In the genomic region with DNA sequence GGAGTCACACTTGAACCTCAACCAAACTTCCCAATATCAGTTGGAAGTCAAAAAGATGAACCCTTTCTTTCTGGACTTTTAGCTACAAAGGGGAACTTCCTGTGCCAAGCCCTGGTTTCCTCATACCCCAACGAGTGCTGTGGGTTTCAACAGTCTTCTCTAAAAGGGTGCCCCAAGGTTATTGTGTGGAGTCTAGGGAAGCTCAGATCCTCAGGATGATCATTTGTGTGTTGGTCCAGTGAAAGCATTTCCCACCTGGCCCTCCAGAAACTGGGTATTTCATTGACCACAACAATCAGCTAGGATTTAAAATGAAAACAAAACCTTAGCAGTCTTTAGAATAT, we compare ENCODE assay signal across 10 cellular contexts. TPM values are rescaled to one million over a fixed set of nuclear protein-coding genes. Genes with fewer than 3 reads are reported as not detected.
DNase-seq lines count a peak whose midpoint lies in the region; ATAC-seq and TF ChIP-seq lines count a peak whose summit lies in the region.
"Had no signal": no experiment of that assay in that cellular context is flagged by ENCODE, and none has a peak within 500 bp of the region (broad histone marks: within the 10 kb centered on the region; RNA-seq: fewer than 3 reads in every experiment).

No MANE protein-coding gene starts in this region.

- peaks cover 28% of the 10 kb centered on the region for H3K36me3 Mint-ChIP-seq in activated CD8-positive, alpha-beta memory T cell treated with anti-CD3 and anti-CD28 coated beads, Interleukin-2, amount 10 ng/mL, durations not matched to agents 7 days and 5 days

- H3K4me3 Mint-ChIP-seq in activated CD8-positive, alpha-beta memory T cell treated with anti-CD3 and anti-CD28 coated beads, Interleukin-2, amount 10 ng/mL, durations not matched to agents 7 days and 5 days: no peak overlapping the region

- 0% methylated on average over 1 of the region's 1 CpG for WGBS in thymus

- no peak for ATAC-seq in activated CD8-positive, alpha-beta memory T cell treated with anti-CD3 and anti-CD28 coated beads, Interleukin-2, amount 10 ng/mL, durations not matched to agents 7 days and 5 days
- ATAC-seq in left lung (peak; percentile 28), HG03025 (IDR thresholded peaks at IDR 0.05; ENCODE audit: low FRiP score, unreplicated experiment) (no peak)

- no peak for DNase-seq in activated CD8-positive, alpha-beta memory T cell treated with anti-CD3 and anti-CD28 coated beads, Interleukin-2, amount 10 ng/mL, durations not matched to agents 7 days and 5 days
- DNase-seq in activated CD8-positive, alpha-beta memory T cell treated with anti-CD3 and anti-CD28 coated beads, Interleukin-2, amount 50 U/mL, for 4 hours: no peak
- DNase-seq in SKM-1 (lab: John Stamatoyannopoulos, UW; ENCODE audit: unreplicated experiment) (peak; percentile 16), left lung (no peak), D341Med (ENCODE audit: low spot score) (no peak), posterior vena cava (ENCODE audit: low spot score) (no peak)
- DNase-seq: activated effector memory CD4-positive, alpha-beta T cell treated with Interleukin-2 at 50 U/mL for 16 hours had no signal

- H3K27ac ChIP-seq in left lung: peak overlapping the region in 1 of 2 donors; percentile 80
- H3K27ac ChIP-seq in thymus (ENCODE audit: low read depth): peak overlapping the region; percentile 81

- CTCF ChIA-PET in activated CD8-positive, alpha-beta memory T cell treated with anti-CD3 and anti-CD28 coated beads, Interleukin-2, amount 10 ng/mL, durations not matched to agents 7 days and 5 days (lab: Charles Lee): interaction anchor here (0.9 to 3.9 kb wide), 5 partner anchors 9 to 179 kb away, joined by 3 to 28 read pairs (median 9); no protein-coding TSS in a partner anchor

- H3K36me3 ChIP-seq in left lung (peaks cover 0 to 77% of the 10 kb centered on the region in 2 donors), thymus (ENCODE audit: control insufficient read depth, insufficient read depth) (peaks cover 13% of the 10 kb centered on the region)

- H3K4me1 Mint-ChIP-seq in activated CD8-positive, alpha-beta memory T cell treated with anti-CD3 and anti-CD28 coated beads, Interleukin-2, amount 10 ng/mL, durations not matched to agents 7 days and 5 days: peaks cover 40% of the 10 kb centered on the region

- peak overlapping the region; percentile 88 for H3K27ac Mint-ChIP-seq in activated CD8-positive, alpha-beta memory T cell treated with anti-CD3 and anti-CD28 coated beads, Interleukin-2, amount 10 ng/mL, durations not matched to agents 7 days and 5 days

- H3K27me3 ChIP-seq in left lung: no peaks in the 10 kb centered on the region
- no peaks in the 10 kb centered on the region for H3K27me3 ChIP-seq in thymus (ENCODE audit: control insufficient read depth, insufficient read depth)

- no peak overlapping the region for H3K4me3 ChIP-seq in left lung
- H3K4me3 ChIP-seq in thymus (ENCODE audit: low read length): no peak overlapping the region
- H3K4me3 ChIP-seq: GM12878 had no signal

- intact Hi-C loops in left lung (cut with DNase I) (no loop called here), posterior vena cava (cut with DNase I) (loop anchor here in 1 of 2 donors (10.0 kb wide), 1 partner anchor 125 kb away; no protein-coding TSS in a partner anchor)

- TF ChIP-seq CTCF in left lung (IDR thresholded peaks at IDR 0.05): no peak

- H3K9me3 ChIP-seq in left lung (no peaks in the 10 kb centered on the region), thymus (ENCODE audit: control insufficient read depth) (no peaks in the 10 kb centered on the region)

- no peaks in the 10 kb centered on the region for H3K27me3 Mint-ChIP-seq in activated CD8-positive, alpha-beta memory T cell treated with anti-CD3 and anti-CD28 coated beads, Interleukin-2, amount 10 ng/mL, durations not matched to agents 7 days and 5 days

- no peaks in the 10 kb centered on the region for H3K9me3 Mint-ChIP-seq in activated CD8-positive, alpha-beta memory T cell treated with anti-CD3 and anti-CD28 coated beads, Interleukin-2, amount 10 ng/mL, durations not matched to agents 7 days and 5 days (ENCODE audit: low read depth)

- H3K4me1 ChIP-seq in left lung (peaks cover 2 to 44% of the 10 kb centered on the region in 2 donors), thymus (ENCODE audit: control insufficient read depth, insufficient read depth, low read length) (peaks cover 33% of the 10 kb centered on the region)

RNA-seq across cellular contexts. Expression of a gene that starts 29.4 kb away (rescaled TPM):
- total RNA-seq in activated CD8-positive, alpha-beta memory T cell treated with anti-CD3 and anti-CD28 coated beads, Interleukin-2, amount 10 ng/mL, durations not matched to agents 7 days and 5 days: 10 to 100 TPM; 52.6 to 64.8 TPM
- total RNA-seq in left lung (10 to 100 TPM; 57.1 to 75.1 TPM), posterior vena cava (10 to 100 TPM; 18.3 to 20.3 TPM)
- 15.2 TPM for polyA plus RNA-seq in thymus

RNA-seq across cellular contexts. Expression of a gene that starts 57.2 kb away (rescaled TPM):
- total RNA-seq in activated CD8-positive, alpha-beta memory T cell treated with anti-CD3 and anti-CD28 coated beads, Interleukin-2, amount 10 ng/mL, durations not matched to agents 7 days and 5 days: 10 to 100 TPM; 34.1 to 37.4 TPM
- total RNA-seq in left lung (10 to 100 TPM; 37.8 to 47.8 TPM), posterior vena cava (10 to 100 TPM; 39.2 to 39.7 TPM)
- 14.0 TPM for polyA plus RNA-seq in thymus
